In the genomic region with DNA sequence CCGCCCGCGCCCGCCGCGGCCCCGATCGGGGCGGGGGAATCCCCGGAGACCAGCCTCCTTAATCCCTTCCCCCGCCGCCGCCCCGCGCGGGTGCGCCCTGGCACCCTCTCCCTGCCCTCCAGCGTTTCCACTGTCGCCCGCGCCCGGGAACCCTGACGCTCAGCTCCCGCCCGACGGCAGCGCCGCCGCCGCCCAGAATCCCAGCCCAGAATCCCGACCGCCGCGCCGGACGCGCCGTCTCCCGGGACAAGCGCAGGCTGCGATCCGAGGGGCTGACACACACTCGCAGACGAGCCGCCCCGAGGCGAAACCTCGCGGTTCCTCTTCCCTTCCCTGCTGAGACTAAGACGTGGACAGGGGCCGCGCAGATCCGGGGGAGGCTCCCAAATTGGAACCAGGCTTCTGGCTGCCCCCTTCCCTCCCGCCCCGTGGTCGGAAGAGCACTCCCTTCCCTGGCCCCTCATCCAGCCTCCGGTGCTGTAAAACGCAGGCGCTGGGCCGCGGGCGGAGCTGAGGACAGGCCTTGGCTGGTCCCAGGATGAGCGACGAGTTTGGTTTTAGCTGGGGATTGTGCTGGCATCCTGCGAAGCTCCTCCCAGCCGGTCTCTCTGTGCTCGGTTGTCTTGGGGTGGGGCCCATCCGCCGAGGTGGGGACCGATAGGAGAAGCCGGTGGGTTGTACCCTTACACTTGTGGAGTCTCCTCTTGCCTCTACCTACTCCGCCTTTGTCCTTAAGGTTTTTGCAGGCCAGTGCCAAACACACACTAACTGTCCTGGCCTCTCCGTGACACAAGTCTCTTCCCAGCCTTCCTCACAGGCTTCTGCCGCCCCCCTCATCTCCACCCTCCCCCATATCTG, we compare ENCODE assay signal across 8 cellular contexts. TPM values are rescaled to one million over a fixed set of nuclear protein-coding genes. Genes with fewer than 3 reads are reported as not detected.
DNase-seq lines count a peak whose midpoint lies in the region; ATAC-seq and TF ChIP-seq lines count a peak whose summit lies in the region.

No MANE protein-coding gene starts in this region.

- H3K4me3 ChIP-seq in BE2C (ENCODE audit: low read depth, low read length), result peak overlapping the region; percentile 73
- peak overlapping the region; percentile 56 for H3K4me3 ChIP-seq in RWPE2 (ENCODE audit: severe bottlenecking)
- H3K4me3 ChIP-seq in colonic mucosa, result peak overlapping the region; percentile 55

- no peak for TF ChIP-seq CTCF in BE2C (IDR thresholded peaks at IDR 0.05; ENCODE audit: low read depth, low read length)
- no peak for TF ChIP-seq CTCF in RWPE2 (IDR thresholded peaks at IDR 0.05; ENCODE audit: poor library complexity, severe bottlenecking)
- TF ChIP-seq CTCF in colonic mucosa (IDR thresholded peaks at IDR 0.05), result no peak

- H3K9me3 ChIP-seq in BE2C (no peaks in the 10 kb centered on the region), RWPE2 (ENCODE audit: severe bottlenecking) (no peaks in the 10 kb centered on the region), colonic mucosa (no peaks in the 10 kb centered on the region)

- peak overlapping the region; percentile 94 for H3K27ac ChIP-seq in RWPE2 (ENCODE audit: poor library complexity, severe bottlenecking)
- H3K27ac ChIP-seq in colonic mucosa, result peak overlapping the region; percentile 90

- peak; percentile 62 for DNase-seq in BE2C
- DNase-seq in RWPE2 (ENCODE audit: low spot score), result peak; percentile 86
- peak; percentile 81 for DNase-seq in colonic mucosa
- peak; percentile 88 for DNase-seq in left kidney (ENCODE audit: low read depth, low spot score)
- peak; percentile 62 for DNase-seq in stromal cell of bone marrow (ENCODE audit: low read depth)

- H3K27me3 ChIP-seq in BE2C (no peaks in the 10 kb centered on the region), RWPE2 (ENCODE audit: insufficient read depth, poor library complexity, severe bottlenecking) (no peaks in the 10 kb centered on the region), colonic mucosa (no peaks in the 10 kb centered on the region)

- H3K4me1 ChIP-seq in BE2C (peaks cover 28% of the 10 kb centered on the region), RWPE2 (ENCODE audit: insufficient read depth, poor library complexity, severe bottlenecking) (peaks cover 41% of the 10 kb centered on the region), colonic mucosa (peaks cover 18% of the 10 kb centered on the region)

- ATAC-seq in GM18519 (IDR thresholded peaks at IDR 0.05; ENCODE audit: low FRiP score, unreplicated experiment), result peak; percentile 20
- peak; percentile 33 for ATAC-seq in HG03095 (IDR thresholded peaks at IDR 0.05; ENCODE audit: unreplicated experiment)
- ATAC-seq in RWPE2 (ENCODE audit: low read depth), result peak; percentile 49
- no peak for ATAC-seq in HG03571 (IDR thresholded peaks at IDR 0.05; ENCODE audit: unreplicated experiment)

- intact Hi-C loops in colonic mucosa (cut with DNase I), result no loop called here

- H3K36me3 ChIP-seq in BE2C, result peaks cover 10% of the 10 kb centered on the region
- peaks cover 31% of the 10 kb centered on the region for H3K36me3 ChIP-seq in RWPE2 (ENCODE audit: low read depth)
- no peaks in the 10 kb centered on the region for H3K36me3 ChIP-seq in colonic mucosa

- H3K9ac ChIP-seq in colonic mucosa (ENCODE audit: low read depth in 2 of 2, low read length in 2 of 2), result peak overlapping the region; percentile 85 to 86

RNA-seq across cellular contexts. Expression of a gene that starts 1.1 kb away (rescaled TPM):
- 37.4 TPM for polyA plus RNA-seq in BE2C (2012; ENCODE audit: insufficient read depth, insufficient read length, low read depth)
- total RNA-seq in colonic mucosa, result 10 to 100 TPM; 25.7 to 31.7 TPM

RNA-seq across cellular contexts. Expression of a gene that starts 22.3 kb away (rescaled TPM):
- polyA plus RNA-seq in BE2C (2012; ENCODE audit: insufficient read depth, insufficient read length, low read depth), result 42.3 TPM
- total RNA-seq in colonic mucosa, result 10 to 100 TPM; 45.9 to 47.9 TPM

RNA-seq across cellular contexts. Expression of a gene that starts 27.6 kb away (rescaled TPM):
- polyA plus RNA-seq in BE2C (2012; ENCODE audit: insufficient read depth, insufficient read length, low read depth), result 10.0 TPM
- total RNA-seq in colonic mucosa, result 10 to 100 TPM; 26.6 to 34.8 TPM

RNA-seq across cellular contexts. Expression of a gene that starts 57.2 kb away (rescaled TPM):
- polyA plus RNA-seq in BE2C (2012; ENCODE audit: insufficient read depth, insufficient read length, low read depth), result not detected
- total RNA-seq in colonic mucosa, result 1 to 10 TPM in 1 of 2 donors, under 1 TPM in 1; 0.57 to 1.2 TPM
